In the genomic region with DNA sequence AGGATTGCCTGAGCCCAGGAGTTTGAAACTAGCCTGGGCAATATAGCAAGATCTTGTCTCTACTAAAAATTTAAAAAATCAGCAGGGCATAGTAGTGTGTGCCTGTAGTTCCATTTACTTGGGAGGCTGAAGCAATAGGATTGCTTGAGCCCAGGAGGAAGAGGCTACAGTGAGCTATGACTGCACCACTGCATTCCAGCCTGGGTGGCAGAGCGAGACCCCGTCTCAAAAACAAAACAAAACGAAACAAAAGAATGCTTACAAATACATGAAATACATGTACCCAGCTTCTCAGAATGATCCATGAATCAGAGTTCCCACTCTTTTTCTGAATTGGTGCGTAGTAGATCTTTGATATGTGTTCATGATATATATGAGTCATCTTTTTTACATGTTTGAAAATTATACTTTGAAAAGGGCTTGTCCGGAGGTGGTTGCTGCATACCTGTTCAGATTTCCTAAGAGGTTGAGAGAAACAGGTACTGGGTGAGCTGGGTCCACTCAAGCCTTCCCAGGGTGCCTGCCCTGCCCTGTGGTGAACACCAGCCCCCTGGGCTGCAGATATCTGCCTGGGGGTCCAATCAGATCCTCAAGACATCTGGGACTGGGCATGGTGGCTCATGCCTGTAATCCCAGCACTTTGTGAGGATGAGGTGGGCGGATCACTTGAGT, we compare ENCODE assay signal across 12 cellular contexts. TPM values are rescaled to one million over a fixed set of nuclear protein-coding genes. Genes with fewer than 3 reads are reported as not detected.
DNase-seq lines count a peak whose midpoint lies in the region; ATAC-seq, FAIRE-seq and TF ChIP-seq lines count a peak whose summit lies in the region.
"Not testable (repeated sequence)": the region's sequence is repeated elsewhere in the genome, so short reads cannot be mapped to it uniquely, and the experiment has no call there.
"Had no signal": no experiment of that assay in that cellular context is flagged by ENCODE, and none has a peak within 500 bp of the region (broad histone marks: within the 10 kb centered on the region; RNA-seq: fewer than 3 reads in every experiment).

No MANE protein-coding gene starts in this region.

- H3K9me3 ChIP-seq in A549, result not testable (repeated sequence)

- H3K36me3 ChIP-seq in bronchial epithelial cell (ENCODE audit: control insufficient read depth, insufficient read depth, low read length), result not testable (repeated sequence)

- not testable (repeated sequence) for H3K36me3 Mint-ChIP-seq in activated CD8-positive, alpha-beta T cell treated with anti-CD3 and anti-CD28 coated beads for 36 hours (ENCODE audit: low read depth); activated T-cell treated with anti-CD3 and anti-CD28 coated beads, Interleukin-2, amount 50 U/mL, for 72 hours (ENCODE audit: insufficient read depth in 2 of 2); activated naive CD4-positive, alpha-beta T cell treated with anti-CD3 and anti-CD28 coated beads, Interleukin-2, amount 50 U/mL, for 24 hours

- H3K9me3 Mint-ChIP-seq in activated CD8-positive, alpha-beta T cell treated with anti-CD3 and anti-CD28 coated beads for 36 hours; activated T-cell treated with anti-CD3 and anti-CD28 coated beads, Interleukin-2, amount 50 U/mL, for 72 hours; activated naive CD4-positive, alpha-beta T cell treated with anti-CD3 and anti-CD28 coated beads, Interleukin-2, amount 50 U/mL, for 24 hours: not testable (repeated sequence)

- H3K4me1 ChIP-seq in A549, result not testable (repeated sequence)

- peak overlapping the region; percentile 41 for H3K4me3 Mint-ChIP-seq in activated CD8-positive, alpha-beta T cell treated with anti-CD3 and anti-CD28 coated beads for 36 hours
- H3K4me3 Mint-ChIP-seq in activated T-cell treated with anti-CD3 and anti-CD28 coated beads, Interleukin-2, amount 50 U/mL, for 72 hours, result peak overlapping the region; percentile 63 to 70
- peak overlapping the region; percentile 73 for H3K4me3 Mint-ChIP-seq in activated naive CD4-positive, alpha-beta T cell treated with anti-CD3 and anti-CD28 coated beads, Interleukin-2, amount 50 U/mL, for 24 hours

- H3K4me2 ChIP-seq in A549, result not testable (repeated sequence)

- 62% methylated on average over 6 of the region's 6 CpGs for WGBS in A549 (ENCODE audit: missing lambda C conversion rate)

- intact Hi-C loops in activated CD8-positive, alpha-beta T cell treated with anti-CD3 and anti-CD28 coated beads for 36 hours (cut with micrococcal nuclease); posterior vena cava (cut with DNase I): not testable (repeated sequence)

- not testable (repeated sequence) for ATAC-seq in A549
- peak; percentile 15 for ATAC-seq in activated CD8-positive, alpha-beta T cell treated with anti-CD3 and anti-CD28 coated beads for 36 hours
- ATAC-seq in activated T-cell treated with anti-CD3 and anti-CD28 coated beads, Interleukin-2, amount 50 U/mL, for 72 hours (replicated peaks in 1 of 2), result peak; percentile 43 to 49

- TF ChIP-seq EP300 in A549 (IDR thresholded peaks at IDR 0.05), result not testable (repeated sequence)

- CTCF ChIA-PET in A549 (lab: Yijun Ruan, JAX); activated CD8-positive, alpha-beta T cell treated with anti-CD3 and anti-CD28 coated beads for 36 hours (lab: Charles Lee): not testable (repeated sequence)

- H3K27ac Mint-ChIP-seq in activated CD8-positive, alpha-beta T cell treated with anti-CD3 and anti-CD28 coated beads for 36 hours, result peak overlapping the region; percentile 92
- H3K27ac Mint-ChIP-seq in activated T-cell treated with anti-CD3 and anti-CD28 coated beads, Interleukin-2, amount 50 U/mL, for 72 hours, result peak overlapping the region; percentile 63
- peak overlapping the region; percentile 98 for H3K27ac Mint-ChIP-seq in activated naive CD4-positive, alpha-beta T cell treated with anti-CD3 and anti-CD28 coated beads, Interleukin-2, amount 50 U/mL, for 24 hours

- not testable (repeated sequence) for H3K27me3 Mint-ChIP-seq in activated CD8-positive, alpha-beta T cell treated with anti-CD3 and anti-CD28 coated beads for 36 hours; activated T-cell treated with anti-CD3 and anti-CD28 coated beads, Interleukin-2, amount 50 U/mL, for 72 hours (ENCODE audit: low read depth); activated naive CD4-positive, alpha-beta T cell treated with anti-CD3 and anti-CD28 coated beads, Interleukin-2, amount 50 U/mL, for 24 hours

- H3K4me1 Mint-ChIP-seq in activated CD8-positive, alpha-beta T cell treated with anti-CD3 and anti-CD28 coated beads for 36 hours (ENCODE audit: low read depth), result peaks cover 21% of the 10 kb centered on the region
- peaks cover 30% of the 10 kb centered on the region for H3K4me1 Mint-ChIP-seq in activated T-cell treated with anti-CD3 and anti-CD28 coated beads, Interleukin-2, amount 50 U/mL, for 72 hours (ENCODE audit: low read depth)
- peaks cover 16% of the 10 kb centered on the region for H3K4me1 Mint-ChIP-seq in activated naive CD4-positive, alpha-beta T cell treated with anti-CD3 and anti-CD28 coated beads, Interleukin-2, amount 50 U/mL, for 24 hours

- not testable (repeated sequence) for H3K27me3 ChIP-seq in bronchial epithelial cell (ENCODE audit: control insufficient read depth, insufficient read depth, low read length)

- not testable (repeated sequence) for TF ChIP-seq POLR2A in A549 (IDR thresholded peaks at IDR 0.05; ENCODE audit: low read length)

- H3K27ac ChIP-seq in A549, result not testable (repeated sequence)
- peak overlapping the region; percentile 84 for H3K27ac ChIP-seq in VCaP

- not testable (repeated sequence) for TF ChIP-seq CTCF in A549 (IDR thresholded peaks at IDR 0.05); VCaP (conservative IDR thresholded peaks at IDR 0.05); activated CD8-positive, alpha-beta T cell treated with anti-CD3 and anti-CD28 coated beads for 36 hours (IDR thresholded peaks at IDR 0.05); bronchial epithelial cell (IDR thresholded peaks at IDR 0.05; ENCODE audit: insufficient read depth, low read length, severe bottlenecking)

- H3K4me3 ChIP-seq in A549; bronchial epithelial cell (ENCODE audit: low read depth, low read length): not testable (repeated sequence)

- not testable (repeated sequence) for DNase-seq in A549 (ENCODE audit: low read depth in 1 of 2, low spot score in 1 of 2)
- peak; percentile 41 for DNase-seq in activated CD8-positive, alpha-beta T cell treated with anti-CD3 and anti-CD28 coated beads for 36 hours
- peak; percentile 15 to 19 for DNase-seq in activated T-cell treated with anti-CD3 and anti-CD28 coated beads, Interleukin-2, amount 50 U/mL, for 72 hours
- peak; percentile 48 for DNase-seq in bronchial epithelial cell (ENCODE audit: low read depth)
- DNase-seq in posterior vena cava (ENCODE audit: low spot score), result peak; percentile 13

- FAIRE-seq in A549 (lab: Jason Lieb, UNC); bronchial epithelial cell (lab: Jason Lieb, UNC): not testable (repeated sequence)

- not testable (repeated sequence) for TF ChIP-seq RAD21 in A549 (conservative IDR thresholded peaks at IDR 0.05 in 1 of 2, IDR thresholded peaks at IDR 0.05 in 1 of 2)

- POLR2A ChIA-PET in A549 (lab: Yijun Ruan, JAX); activated CD8-positive, alpha-beta T cell treated with anti-CD3 and anti-CD28 coated beads for 36 hours (lab: Charles Lee): not testable (repeated sequence)

RNA-seq across cellular contexts. Expression of a gene that starts 21.6 kb away (rescaled TPM):
- 41.8 and 41.9 TPM in 2 replicates for polyA plus RNA-seq in A549 (2011; rRNA removed)
- polyA plus RNA-seq in A549 (2012; cell fraction: cytosol; rRNA removed), result 80.7 and 99.5 TPM in 2 replicates
- polyA plus RNA-seq in A549 (2012; cell fraction: nucleus; rRNA removed), result 97.5 and 115 TPM in 2 replicates
- polyA plus RNA-seq in A549 (2017; fragmentation: RNase III; extraction: RNeasy Plus Mini Kit Qiagen cat#74134 plus additional on column Dnase treatment), result 85.0 to 95.9 TPM (median 95.0 TPM) in 3 replicates
- 52.4 and 62.9 TPM in 2 replicates for polyA minus RNA-seq in A549 (2011; rRNA and poly(A)+ RNA removed)
- 100 to 1,000 TPM; 108 to 110 TPM for total RNA-seq in activated CD8-positive, alpha-beta T cell treated with anti-CD3 and anti-CD28 coated beads for 36 hours
- 10 to 100 TPM; 57.8 to 58.8 TPM for total RNA-seq in activated T-cell treated with anti-CD3 and anti-CD28 coated beads, Interleukin-2, amount 50 U/mL, for 72 hours
- total RNA-seq in bronchial epithelial cell, result 87.9 and 110 TPM in 2 replicates
- total RNA-seq in posterior vena cava, result 10 to 100 TPM; 82.8 to 91.0 TPM

RNA-seq across cellular contexts. Expression of a gene that starts 25.2 kb away (rescaled TPM):
- polyA plus RNA-seq in A549 (2011; rRNA removed) (not detected in 2 replicates), A549 (2017; fragmentation: RNase III; extraction: RNeasy Plus Mini Kit Qiagen cat#74134 plus additional on column Dnase treatment) (not detected in 3 replicates)
- polyA plus RNA-seq in A549 (2012; cell fraction: cytosol; rRNA removed), result not detected in 2 replicates
- polyA plus RNA-seq in A549 (2012; cell fraction: nucleus; rRNA removed), result not detected in 2 replicates
- not detected in 2 replicates for polyA minus RNA-seq in A549 (2011; rRNA and poly(A)+ RNA removed)
- not detected for total RNA-seq in activated CD8-positive, alpha-beta T cell treated with anti-CD3 and anti-CD28 coated beads for 36 hours
- total RNA-seq in activated T-cell treated with anti-CD3 and anti-CD28 coated beads, Interleukin-2, amount 50 U/mL, for 72 hours, result not detected
- total RNA-seq in bronchial epithelial cell (not detected in 2 replicates), posterior vena cava (not detected)
- total RNA-seq: A172; CD8-positive, alpha-beta memory T cell; Daoy; H7 had no signal

RNA-seq across cellular contexts. Expression of a gene that starts 42.4 kb away (rescaled TPM):
- polyA plus RNA-seq in A549 (2011; rRNA removed) (not detected in 2 replicates), A549 (2017; fragmentation: RNase III; extraction: RNeasy Plus Mini Kit Qiagen cat#74134 plus additional on column Dnase treatment) (not detected in 3 replicates)
- polyA plus RNA-seq in A549 (2012; cell fraction: cytosol; rRNA removed), result not detected in 2 replicates
- 0.29 and 0.37 TPM in 2 replicates for polyA plus RNA-seq in A549 (2012; cell fraction: nucleus; rRNA removed)
- polyA minus RNA-seq in A549 (2011; rRNA and poly(A)+ RNA removed), result not detected in 2 replicates
- total RNA-seq in activated CD8-positive, alpha-beta T cell treated with anti-CD3 and anti-CD28 coated beads for 36 hours, result under 1 TPM in 1 of 2 experiments, not detected in 1; 0.49 TPM
- total RNA-seq in activated T-cell treated with anti-CD3 and anti-CD28 coated beads, Interleukin-2, amount 50 U/mL, for 72 hours, result 1 to 10 TPM; 1.2 to 1.7 TPM
- total RNA-seq in bronchial epithelial cell (0.53 and 0.90 TPM in 2 replicates), posterior vena cava (1 to 10 TPM; 1.6 to 2.1 TPM)
- total RNA-seq: A172, Daoy had no signal
- polyA plus RNA-seq: CD8-positive, alpha-beta memory T cell; IgD-negative memory B cell had no signal

RNA-seq across cellular contexts. Expression of a gene that starts 59.4 kb away (rescaled TPM):
- polyA plus RNA-seq in A549 (2011; rRNA removed), result 4.6 and 6.4 TPM in 2 replicates
- 5.3 and 6.1 TPM in 2 replicates for polyA plus RNA-seq in A549 (2012; cell fraction: cytosol; rRNA removed)
- 25.0 and 32.7 TPM in 2 replicates for polyA plus RNA-seq in A549 (2012; cell fraction: nucleus; rRNA removed)
- polyA plus RNA-seq in A549 (2017; fragmentation: RNase III; extraction: RNeasy Plus Mini Kit Qiagen cat#74134 plus additional on column Dnase treatment), result 5.5 to 7.3 TPM (median 6.6 TPM) in 3 replicates
- 8.1 and 13.8 TPM in 2 replicates for polyA minus RNA-seq in A549 (2011; rRNA and poly(A)+ RNA removed)
- total RNA-seq in activated CD8-positive, alpha-beta T cell treated with anti-CD3 and anti-CD28 coated beads for 36 hours, result 10 to 100 TPM; 35.4 to 37.2 TPM
- total RNA-seq in activated T-cell treated with anti-CD3 and anti-CD28 coated beads, Interleukin-2, amount 50 U/mL, for 72 hours, result 10 to 100 TPM; 40.2 to 46.0 TPM
- 6.3 and 7.7 TPM in 2 replicates for total RNA-seq in bronchial epithelial cell
- total RNA-seq in posterior vena cava, result 10 to 100 TPM in 1 of 2 donors, 1 to 10 TPM in 1; 9.4 to 16.9 TPM
